ENCODE assay signal across 16 cellular contexts in genomic region chr13:35957996-35958395, GRCh38.
DNase-seq lines count a peak whose midpoint lies in the region; ATAC-seq, FAIRE-seq and TF ChIP-seq lines count a peak whose summit lies in the region.
"Had no signal": no experiment of that assay in that cellular context is flagged by ENCODE, and none has a peak within 500 bp of the region (broad histone marks: within the 10 kb centered on the region; RNA-seq: fewer than 3 reads in every experiment).

No MANE protein-coding gene starts in this region.

- peaks cover 8% of the 10 kb centered on the region for H3K23me2 ChIP-seq in H1 (ENCODE audit: low read depth, low read length)

- H3K9me3 Mint-ChIP-seq in natural killer cell treated with Interleukin-12 subunit alpha and Interleukin-12 subunit beta and Interleukin-15 and Interleukin-18, amount 100 ng/mL, for 72 hours: no peaks in the 10 kb centered on the region
- peaks cover 0 to 4% (median 0%) of the 10 kb centered on the region in 5 donors for H3K9me3 Mint-ChIP-seq in CD8-positive, alpha-beta memory T cell
- H3K9me3 Mint-ChIP-seq: activated T-helper 2 cell treated with anti-CD3 and anti-CD28 coated beads, Interferon-gamma antibody, Interleukin-2, Interleukin-4, amounts not matched to agents 10 μg/mL and 5 μg/mL and 100 μg/mL, durations not matched to agents 14 hours and 24 hours and 36 hours had no signal

- peaks cover 0 to 4% of the 10 kb centered on the region in 2 experiments; a peak in 2 of 4 replicates for H3K79me2 ChIP-seq in H1 (ENCODE audit: control insufficient read depth in 1 of 2, insufficient read depth in 2 of 2, low read length in 2 of 2)

- ATAC-seq in natural killer cell treated with Interleukin-12 subunit alpha and Interleukin-12 subunit beta and Interleukin-15 and Interleukin-18, amount 100 ng/mL, for 72 hours: peak; percentile 79 to 85
- no peak for ATAC-seq in HG03097 (IDR thresholded peaks at IDR 0.05; ENCODE audit: low FRiP score, unreplicated experiment)
- no peak for ATAC-seq in HG02840 (IDR thresholded peaks at IDR 0.05; ENCODE audit: low FRiP score, unreplicated experiment)

- H2BK12ac ChIP-seq in H1 (ENCODE audit: low read depth, low read length): no peak overlapping the region

- peak overlapping the region; percentile 6 for H4K91ac ChIP-seq in H1 (replicated peaks; ENCODE audit: insufficient read length, low read length)

- TF ChIP-seq EP300 in H1 (IDR thresholded peaks at IDR 0.05; ENCODE audit: borderline replicate concordance in 1 of 2, low read depth in 2 of 2, low read length in 2 of 2): no peak

- H3K27me3 Mint-ChIP-seq in natural killer cell treated with Interleukin-12 subunit alpha and Interleukin-12 subunit beta and Interleukin-15 and Interleukin-18, amount 100 ng/mL, for 72 hours: no peaks in the 10 kb centered on the region
- H3K27me3 Mint-ChIP-seq in CD8-positive, alpha-beta memory T cell: no peaks in the 10 kb centered on the region

- no peak for TF ChIP-seq RAD21 in H1 (IDR thresholded peaks at IDR 0.05 in 1 of 2, conservative IDR thresholded peaks at IDR 0.05 in 1 of 2; ENCODE audit: low read depth in 2 of 2, low read length in 2 of 2)

- peak overlapping the region; percentile 4 for H2BK120ac ChIP-seq in H1 (replicated peaks; ENCODE audit: low read depth, low read length)

- H3K36me3 ChIP-seq in H1 (ENCODE audit: control insufficient read depth in 2 of 4, insufficient read depth in 4 of 4, low read length in 3 of 4): no peaks in the 10 kb centered on the region; a peak in 1 of 8 replicates
- no peaks in the 10 kb centered on the region for H3K36me3 ChIP-seq in subcutaneous abdominal adipose tissue (ENCODE audit: control insufficient read depth in 5 of 5, insufficient read depth in 5 of 5, low read length in 5 of 5)
- H3K36me3 ChIP-seq in CD8-positive, alpha-beta memory T cell (ENCODE audit: insufficient read depth, low read length): no peaks in the 10 kb centered on the region
- H3K36me3 ChIP-seq: heart left ventricle, ovary had no signal

- POLR2A ChIA-PET in H1 (lab: Charles Lee; ENCODE audit: partially characterized antibody): no interaction called here
- POLR2A ChIA-PET in CD8-positive, alpha-beta memory T cell (lab: Charles Lee): no interaction called here

- no peaks in the 10 kb centered on the region for H3K9me3 ChIP-seq in H1 (ENCODE audit: insufficient read depth in 2 of 2, low read depth in 1 of 2, low read length in 1 of 2)
- no peaks in the 10 kb centered on the region for H3K9me3 ChIP-seq in subcutaneous abdominal adipose tissue (ENCODE audit: control insufficient read depth in 5 of 5, low read length in 5 of 5)
- H3K9me3 ChIP-seq in CD8-positive, alpha-beta memory T cell (ENCODE audit: low read length): no peaks in the 10 kb centered on the region
- H3K9me3 ChIP-seq: heart left ventricle, ovary had no signal

- H2BK15ac ChIP-seq in H1 (ENCODE audit: low read length): no peak overlapping the region

- 82% methylated on average over 2 of the region's 2 CpGs; no CpG with 5 or more reads in 1 of the 2 experiments for WGBS in H1 (ENCODE audit: extremely low coverage in 1 of 2, insufficient coverage in 1 of 2, insufficient read length in 1 of 2, insufficient replicate concordance in 2 of 2, low coverage in 1 of 2, low lambda C conversion rate in 2 of 2, missing lambda C conversion rate in 1 of 2), 2 experiments

- no peak for TF ChIP-seq CTCF in H1 (IDR thresholded peaks at IDR 0.05; ENCODE audit: control extremely low read depth in 1 of 3, insufficient read depth in 1 of 3, low read depth in 1 of 3, low read length in 3 of 3)

- H3K27ac ChIP-seq in H1 (ENCODE audit: low read depth, low read length) (no peak overlapping the region), subcutaneous abdominal adipose tissue (ENCODE audit: low read depth, low read length) (peak overlapping the region; percentile 47)
- no peak overlapping the region for H3K27ac ChIP-seq in CD8-positive, alpha-beta memory T cell (ENCODE audit: low read depth, low read length)
- H3K27ac ChIP-seq: ovary had no signal

- TF ChIP-seq POLR2A in H1 (IDR thresholded peaks at IDR 0.05; ENCODE audit: control extremely low read depth in 1 of 2, low read depth in 2 of 2, low read length in 2 of 2): no peak

- H4K5ac ChIP-seq in H1 (ENCODE audit: insufficient read length, low read depth, low read length): no peak overlapping the region

- CTCF ChIA-PET in H1 (lab: Charles Lee; ENCODE audit: partially characterized antibody): no interaction called here
- CTCF ChIA-PET in CD8-positive, alpha-beta memory T cell (lab: Charles Lee): no interaction called here

- no peaks in the 10 kb centered on the region for H3K36me3 Mint-ChIP-seq in natural killer cell treated with Interleukin-12 subunit alpha and Interleukin-12 subunit beta and Interleukin-15 and Interleukin-18, amount 100 ng/mL, for 72 hours
- no peaks in the 10 kb centered on the region for H3K36me3 Mint-ChIP-seq in CD8-positive, alpha-beta memory T cell

- H2AFZ ChIP-seq in H1 (ENCODE audit: low read length): no peak overlapping the region

- no peak overlapping the region for H3K14ac ChIP-seq in H1 (ENCODE audit: insufficient read length)

- H3K56ac ChIP-seq in H1 (replicated peaks; ENCODE audit: insufficient read length, low read depth, low read length): peak overlapping the region; percentile 99

- H3K23ac ChIP-seq in H1 (ENCODE audit: insufficient read length): no peak overlapping the region

- no peak overlapping the region for H4K8ac ChIP-seq in H1 (ENCODE audit: extremely low read depth, insufficient read depth, low read length)

- peaks cover 0 to 3% (median under 1%) of the 10 kb centered on the region in 4 experiments; a peak in 1 of 7 replicates for H3K4me1 ChIP-seq in H1 (replicated peaks in 1 of 4; ENCODE audit: control insufficient read depth in 3 of 4, insufficient read depth in 4 of 4, low read length in 3 of 4)
- H3K4me1 ChIP-seq in subcutaneous abdominal adipose tissue (ENCODE audit: control insufficient read depth in 5 of 5, insufficient read depth in 5 of 5, low read length in 5 of 5): peaks cover 2 to 41% (median 23%) of the 10 kb centered on the region in 5 donors
- no peaks in the 10 kb centered on the region for H3K4me1 ChIP-seq in CD8-positive, alpha-beta memory T cell (ENCODE audit: insufficient read depth, low read length)

- peaks cover 0 to 7% of the 10 kb centered on the region in 2 experiments for H4K20me1 ChIP-seq in H1 (replicated peaks in 1 of 2; ENCODE audit: control insufficient read depth in 1 of 2, insufficient read depth in 2 of 2, low read length in 2 of 2)

- peak; percentile 100 for FAIRE-seq in HTR-8/SVneo (lab: Jason Lieb, UNC)
- FAIRE-seq in H1 (lab: Jason Lieb, UNC): peak; percentile 80
- FAIRE-seq: TTC549 had no signal

- no peak overlapping the region for H2BK20ac ChIP-seq in H1 (ENCODE audit: low read length)

- H3K4me3 ChIP-seq in H1 (ENCODE audit: extremely low read depth in 1 of 4, insufficient read depth in 2 of 4, low read depth in 3 of 4, low read length in 4 of 4) (no peak overlapping the region), subcutaneous abdominal adipose tissue (ENCODE audit: low read depth in 1 of 5, low read length in 5 of 5) (no peak overlapping the region)
- H3K4me3 ChIP-seq in CD8-positive, alpha-beta memory T cell (ENCODE audit: low read length): no peak overlapping the region
- H3K4me3 ChIP-seq: heart left ventricle, ovary had no signal

- no peak overlapping the region for H3K4me2 ChIP-seq in H1 (ENCODE audit: insufficient read depth in 1 of 2, low read depth in 2 of 2, low read length in 2 of 2)

- H2BK5ac ChIP-seq in H1 (ENCODE audit: low read depth, low read length): no peak overlapping the region

- no peak overlapping the region for H3K4me3 Mint-ChIP-seq in natural killer cell treated with Interleukin-12 subunit alpha and Interleukin-12 subunit beta and Interleukin-15 and Interleukin-18, amount 100 ng/mL, for 72 hours
- no peak overlapping the region for H3K4me3 Mint-ChIP-seq in CD8-positive, alpha-beta memory T cell

- no peaks in the 10 kb centered on the region for H3K27me3 ChIP-seq in H1 (replicated peaks in 1 of 4; ENCODE audit: control insufficient read depth in 3 of 4, extremely low read depth in 1 of 4, insufficient read depth in 3 of 4, low read length in 3 of 4)
- no peaks in the 10 kb centered on the region for H3K27me3 ChIP-seq in subcutaneous abdominal adipose tissue (ENCODE audit: control insufficient read depth in 5 of 5, insufficient read depth in 4 of 5, low read length in 5 of 5)
- H3K27me3 ChIP-seq in CD8-positive, alpha-beta memory T cell (ENCODE audit: insufficient read depth, low read length, poor library complexity, severe bottlenecking): no peaks in the 10 kb centered on the region
- H3K27me3 ChIP-seq: heart left ventricle, ovary had no signal

- no peak overlapping the region for H3K18ac ChIP-seq in H1 (ENCODE audit: extremely low read depth, low read length)

- no peak overlapping the region for H3K27ac Mint-ChIP-seq in natural killer cell treated with Interleukin-12 subunit alpha and Interleukin-12 subunit beta and Interleukin-15 and Interleukin-18, amount 100 ng/mL, for 72 hours
- no peak overlapping the region for H3K27ac Mint-ChIP-seq in CD8-positive, alpha-beta memory T cell
- H3K27ac Mint-ChIP-seq: activated T-helper 2 cell treated with anti-CD3 and anti-CD28 coated beads, Interferon-gamma antibody, Interleukin-2, Interleukin-4, amounts not matched to agents 10 μg/mL and 5 μg/mL and 100 μg/mL, durations not matched to agents 14 hours and 24 hours and 36 hours had no signal

- H3K79me1 ChIP-seq in H1 (ENCODE audit: low read depth, low read length): no peaks in the 10 kb centered on the region; the same call in 1 of the 2 replicates

- peak overlapping the region; percentile 10 for H3K4ac ChIP-seq in H1 (replicated peaks; ENCODE audit: insufficient read length, low read depth, low read length)

- H3K9ac ChIP-seq in H1 (replicated peaks in 1 of 4; ENCODE audit: extremely low read depth in 1 of 4, low read depth in 3 of 4, low read length in 3 of 4) (no peak overlapping the region; a peak in 1 of 7 replicates), subcutaneous abdominal adipose tissue (ENCODE audit: low read length in 5 of 5) (no peak overlapping the region)

- no peaks in the 10 kb centered on the region for H3K4me1 Mint-ChIP-seq in natural killer cell treated with Interleukin-12 subunit alpha and Interleukin-12 subunit beta and Interleukin-15 and Interleukin-18, amount 100 ng/mL, for 72 hours (ENCODE audit: low read depth in 2 of 2)
- no peaks in the 10 kb centered on the region for H3K4me1 Mint-ChIP-seq in CD8-positive, alpha-beta memory T cell

- DNase-seq in HTR-8/SVneo (ENCODE audit: insufficient read length, low spot score): no peak
- DNase-seq in H1 (ENCODE audit: low read depth in 1 of 2, low spot score in 2 of 2): no peak
- no peak for DNase-seq in natural killer cell treated with Interleukin-12 subunit alpha and Interleukin-12 subunit beta and Interleukin-15 and Interleukin-18, amount 100 ng/mL, for 72 hours (ENCODE audit: low spot score)
- no peak for DNase-seq in CD8-positive, alpha-beta memory T cell
- DNase-seq: amygdala; effector CD4-positive, alpha-beta T cell; EL; heart left ventricle; NCI-H524; ovary; stimulated activated CD4-positive, alpha-beta T cell treated with anti-CD3 and anti-CD28 coated beads, Interleukin-2, amount 100 ng/mL, for 24 hours had no signal

- no peak overlapping the region for H2AK5ac ChIP-seq in H1 (ENCODE audit: low read depth, low read length)

TF ChIP-seq in H1, 55 proteins besides CTCF, POLR2A, EP300 and RAD21 (continues in another document):
- 0 out of 2 replicates have a peak, but pooled peaks have one; percentile 1 for TF ChIP-seq ZNF274 (IDR thresholded peaks at IDR 0.05; ENCODE audit: borderline replicate concordance, extremely low read depth, low read length)

Comparison
In these comparisons a context has a peak if more than half of its experiments do, and no peak if none do; other contexts are left out.
1. ATAC-seq: peak in natural killer cell treated with Interleukin-12 subunit alpha and Interleukin-12 subunit beta and Interleukin-15 and Interleukin-18, amount 100 ng/mL, for 72 hours (2 of 2); none in HG03097 (single experiment) and HG02840 (single experiment).